ENCODE assay signal across 18 cellular contexts in genomic region chr5:94245608-94246007, GRCh38.
A peak's percentile ranks its signal among the peaks of the same experiment; 100 is the strongest.
DNase-seq lines count a peak whose midpoint lies in the region; ATAC-seq, FAIRE-seq and TF ChIP-seq lines count a peak whose summit lies in the region.
"Had no signal": no experiment of that assay in that cellular context is flagged by ENCODE, and none has a peak within 500 bp of the region (broad histone marks: within the 10 kb centered on the region; RNA-seq: fewer than 3 reads in every experiment).

No MANE protein-coding gene starts in this region.

- H3K27ac ChIP-seq in HepG2 (ENCODE audit: extremely low read length, insufficient read depth, low read length), result no peak overlapping the region
- no peak overlapping the region for H3K27ac ChIP-seq in right lobe of liver
- no peak overlapping the region for H3K27ac ChIP-seq in neural progenitor cell
- no peak overlapping the region for H3K27ac ChIP-seq in prostate gland
- H3K27ac ChIP-seq: body of pancreas had no signal

- TF ChIP-seq EP300 in HepG2 (IDR thresholded peaks at IDR 0.05; ENCODE audit: low read depth in 2 of 2, low read length in 2 of 2) (no peak), HepG2 (CRISPR knock-in tag; IDR thresholded peaks at IDR 0.05; ENCODE audit: borderline replicate concordance) (no peak)

- H3K9me3 ChIP-seq in HepG2 (ENCODE audit: low read length), result no peaks in the 10 kb centered on the region
- no peaks in the 10 kb centered on the region for H3K9me3 ChIP-seq in right lobe of liver
- H3K9me3 ChIP-seq in neural progenitor cell (ENCODE audit: low read depth), result no peaks in the 10 kb centered on the region
- no peaks in the 10 kb centered on the region for H3K9me3 ChIP-seq in prostate gland
- H3K9me3 ChIP-seq: body of pancreas, spleen had no signal

- intact Hi-C loops in HepG2 (cut with micrococcal nuclease; ENCODE audit: unreplicated experiment), result no loop called here
- intact Hi-C loops in right lobe of liver (cut with DNase I), result no loop called here
- intact Hi-C loops in prostate gland (cut with DNase I), result no loop called here

- WGBS in HepG2 (ENCODE audit: low lambda C conversion rate), result 69% methylated on average over 4 of the region's 4 CpGs
- 57% methylated on average over 4 of the region's 4 CpGs for WGBS in right lobe of liver (ENCODE audit: insufficient coverage, low coverage, low lambda C conversion rate, missing lambda C conversion rate)
- WGBS in prostate gland, result 87% methylated on average over 4 of the region's 4 CpGs

- TF ChIP-seq POLR2A in HepG2 (IDR thresholded peaks at IDR 0.05; ENCODE audit: insufficient read depth in 1 of 2, low read depth in 2 of 2, low read length in 2 of 2) (no peak), right lobe of liver (IDR thresholded peaks at IDR 0.05) (no peak), prostate gland (IDR thresholded peaks at IDR 0.05) (no peak)

- H3K36me3 ChIP-seq in HepG2 (replicated peaks in 1 of 2; ENCODE audit: control insufficient read depth in 1 of 2, insufficient read depth in 2 of 2, low read length in 2 of 2) (no peaks in the 10 kb centered on the region), right lobe of liver (no peaks in the 10 kb centered on the region), neural progenitor cell (no peaks in the 10 kb centered on the region), prostate gland (no peaks in the 10 kb centered on the region)
- H3K36me3 ChIP-seq: spleen had no signal

- H3K9ac ChIP-seq in HepG2 (ENCODE audit: insufficient read depth, low read depth, low read length) (no peak overlapping the region), neural progenitor cell (no peak overlapping the region)

- POLR2A ChIA-PET in HepG2 (lab: Yijun Ruan, JAX), result no interaction called here

- no peaks in the 10 kb centered on the region for H3K9me3 Mint-ChIP-seq in neural progenitor cell

- ATAC-seq in HepG2 (no peak), right lobe of liver (no peak), GM21737 (IDR thresholded peaks at IDR 0.05; ENCODE audit: unreplicated experiment) (no peak), HG03135 (IDR thresholded peaks at IDR 0.05; ENCODE audit: unreplicated experiment) (no peak)
- ATAC-seq: body of pancreas had no signal

- H3K4me2 ChIP-seq in HepG2 (ENCODE audit: low read depth, low read length) (no peak overlapping the region), neural progenitor cell (no peak overlapping the region)

- CTCF ChIA-PET in HepG2 (lab: Yijun Ruan, JAX; ENCODE audit: low intra/inter-chr PET ratio, low total read pairs), result no interaction called here

- no peak overlapping the region for H3K4me3 ChIP-seq in HepG2 (replicated peaks in 1 of 3; ENCODE audit: insufficient read depth in 1 of 3, low read depth in 2 of 3, low read length in 3 of 3)
- H3K4me3 ChIP-seq in right lobe of liver, result no peak overlapping the region
- no peak overlapping the region for H3K4me3 ChIP-seq in epithelial cell of esophagus (ENCODE audit: low read length)
- no peak overlapping the region for H3K4me3 ChIP-seq in neural progenitor cell
- H3K4me3 ChIP-seq in prostate gland, result no peak overlapping the region
- H3K4me3 ChIP-seq: body of pancreas, spleen had no signal

- no peak overlapping the region for H3K4me3 Mint-ChIP-seq in neural progenitor cell
- H3K4me3 Mint-ChIP-seq: immature natural killer cell had no signal

- in situ Hi-C loops in HepG2 (cut with HindIII; ENCODE audit: extremely low pct_ligation_motif_present, low pct_unique_long_range_greater_than_20kb), result no loop called here

- H3K27me3 Mint-ChIP-seq in neural progenitor cell (ENCODE audit: insufficient read depth, low read depth), result no peaks in the 10 kb centered on the region

- no peaks in the 10 kb centered on the region for H3F3A ChIP-seq in neural progenitor cell (ENCODE audit: low read depth)

- H3K27me3 ChIP-seq in HepG2 (ENCODE audit: control insufficient read depth in 1 of 2, insufficient read depth in 2 of 2, low read length in 2 of 2) (no peaks in the 10 kb centered on the region), right lobe of liver (no peaks in the 10 kb centered on the region), neural progenitor cell (no peaks in the 10 kb centered on the region), prostate gland (replicated peaks; ENCODE audit: insufficient read depth) (no peaks in the 10 kb centered on the region)
- H3K27me3 ChIP-seq: body of pancreas, spleen had no signal

- DNase-seq in HepG2 (ENCODE audit: low spot score) (no peak), right lobe of liver (no peak), NOMO-1 treated with dmso at 0.1 percent for 144 hours (lab: John Stamatoyannopoulos, UW; ENCODE audit: unreplicated experiment) (peak; percentile 74), epithelial cell of esophagus (ENCODE audit: low read depth) (peak; percentile 29), neural progenitor cell (ENCODE audit: low spot score) (no peak), prostate gland (ENCODE audit: low spot score) (no peak)
- DNase-seq: activated effector memory CD4-positive, alpha-beta T cell treated with Interleukin-2 at 50 U/mL for 16 hours; body of pancreas; DMS153; immature natural killer cell; NCI-H1436 treated with DMSO at 0.1 percent for 48 hours; NCI-H510A; RPMI8226; spleen; substantia nigra had no signal

- H3K27ac Mint-ChIP-seq in neural progenitor cell, result no peak overlapping the region
- H3K27ac Mint-ChIP-seq: immature natural killer cell had no signal

- no peaks in the 10 kb centered on the region for H4K20me1 ChIP-seq in HepG2 (ENCODE audit: insufficient read depth, low read length)
- no peaks in the 10 kb centered on the region for H4K20me1 ChIP-seq in neural progenitor cell (ENCODE audit: low read depth)

- no peak overlapping the region for H2AFZ ChIP-seq in HepG2 (ENCODE audit: low read length)
- H2AFZ ChIP-seq in neural progenitor cell (replicated peaks), result no peak overlapping the region

- FAIRE-seq in HepG2 (lab: Jason Lieb, UNC), result no peak
- FAIRE-seq: H1 had no signal

- H3K79me2 ChIP-seq in HepG2 (ENCODE audit: insufficient read depth, low read length) (no peaks in the 10 kb centered on the region), neural progenitor cell (ENCODE audit: low read depth) (no peaks in the 10 kb centered on the region)

- no peak for TF ChIP-seq CTCF in HepG2 (CRISPR knock-in tag; IDR thresholded peaks at IDR 0.05)
- TF ChIP-seq CTCF in right lobe of liver (IDR thresholded peaks at IDR 0.05), result no peak
- TF ChIP-seq CTCF in epithelial cell of esophagus (IDR thresholded peaks at IDR 0.05; ENCODE audit: insufficient read depth, low read depth, low read length, missing control alignments), result no peak
- TF ChIP-seq CTCF in neural progenitor cell (IDR thresholded peaks at IDR 0.05), result no peak
- TF ChIP-seq CTCF in prostate gland (IDR thresholded peaks at IDR 0.05), result no peak

- no peaks in the 10 kb centered on the region for H3K36me3 Mint-ChIP-seq in neural progenitor cell
- H3K36me3 Mint-ChIP-seq: immature natural killer cell had no signal

- peaks cover 6% of the 10 kb centered on the region for H3K4me1 Mint-ChIP-seq in neural progenitor cell
- H3K4me1 Mint-ChIP-seq: immature natural killer cell had no signal

- H3K4me1 ChIP-seq in HepG2 (ENCODE audit: insufficient read depth, low read length) (no peaks in the 10 kb centered on the region), right lobe of liver (peaks cover 0 to 8% (median under 1%) of the 10 kb centered on the region in 4 donors), neural progenitor cell (peaks cover 4% of the 10 kb centered on the region), prostate gland (replicated peaks) (no peaks in the 10 kb centered on the region)
- H3K4me1 ChIP-seq: body of pancreas had no signal

- no peak for TF ChIP-seq RAD21 in HepG2 (CRISPR knock-in tag; IDR thresholded peaks at IDR 0.05)

- no TSS peak for BruUV-seq in HepG2 (replicated peaks; lab: Mats Ljungman, UMichigan)

TF ChIP-seq in HepG2, 621 proteins besides CTCF, POLR2A, EP300 and RAD21 (continues in another document):
- TF ChIP-seq MEIS1 (CRISPR knock-in tag; IDR thresholded peaks at IDR 0.05; ENCODE audit: borderline replicate concordance), result no peak
- no peak for TF ChIP-seq ZKSCAN8 (CRISPR knock-in tag; IDR thresholded peaks at IDR 0.05; ENCODE audit: borderline replicate concordance)
- TF ChIP-seq ZNF121 (CRISPR knock-in tag; IDR thresholded peaks at IDR 0.05), result no peak

Comparison
In these comparisons a context has a peak if more than half of its experiments do, and no peak if none do; other contexts are left out.
1. DNase-seq: peak in NOMO-1 treated with dmso at 0.1 percent for 144 hours (single experiment) and epithelial cell of esophagus (single experiment); none in HepG2 (single experiment), right lobe of liver (0 of 3), neural progenitor cell (single experiment) and prostate gland (single experiment).